Comparison of ENCODE assay signal across 27 cellular contexts in genomic region chr12:116595186-116595585, GRCh38. TPM values are rescaled to one million over a fixed set of nuclear protein-coding genes. Genes with fewer than 3 reads are reported as not detected.
DNase-seq lines count a peak whose midpoint lies in the region; ATAC-seq and TF ChIP-seq lines count a peak whose summit lies in the region.
"Had no signal": no experiment of that assay in that cellular context is flagged by ENCODE, and none has a peak within 500 bp of the region (broad histone marks: within the 10 kb centered on the region; RNA-seq: fewer than 3 reads in every experiment).

No MANE protein-coding gene starts in this region.

- CTCF ChIA-PET in CD4-positive, alpha-beta memory T cell (lab: Charles Lee; ENCODE audit: partially characterized antibody): no interaction called here

- no peak for DNase-seq in activated naive CD8-positive, alpha-beta T cell treated with anti-CD3 and anti-CD28 coated beads, Interleukin-2, amount 10 ng/mL, durations not matched to agents 7 days and 5 days
- DNase-seq in activated naive CD8-positive, alpha-beta T cell treated with anti-CD3 and anti-CD28 coated beads, Interleukin-2, amount 50 U/mL, for 24 hours: no peak
- no peak for DNase-seq in T-helper 17 cell
- DNase-seq in medulla oblongata (ENCODE audit: extremely low spot score): peak; percentile 43
- no peak for DNase-seq in stomach
- DNase-seq in CD4-positive, alpha-beta memory T cell: no peak
- DNase-seq in RKO (ENCODE audit: low spot score): no peak
- DNase-seq: activated B cell treated with CpG ODN at 0.5 μM for 24 hours; activated T-cell treated with anti-CD3 and anti-CD28 coated beads, Interleukin-2, amount 50 U/mL, for 4 hours; brain microvascular endothelial cell; CD8-positive, alpha-beta memory T cell; dermis blood vessel endothelial cell; KG1; left cardiac atrium; NCI-H1092; NCI-H2081; pancreas; Peyer's patch; SK-N-SH; stimulated activated CD4-positive, alpha-beta T cell treated with anti-CD3 and anti-CD28 coated beads, Interleukin-2, amount 100 ng/mL, for 24 hours; stimulated activated naive CD8-positive, alpha-beta T cell treated with anti-CD3 and anti-CD28 coated beads, Interleukin-15, amount 100 ng/mL, for 72 hours; T-helper 9 cell had no signal

- H3K4me1 Mint-ChIP-seq in activated naive CD8-positive, alpha-beta T cell treated with anti-CD3 and anti-CD28 coated beads, Interleukin-2, amount 10 ng/mL, durations not matched to agents 7 days and 5 days: peaks cover 41% of the 10 kb centered on the region
- H3K4me1 Mint-ChIP-seq in activated naive CD8-positive, alpha-beta T cell treated with anti-CD3 and anti-CD28 coated beads, Interleukin-2, amount 50 U/mL, for 24 hours: peaks cover 28% of the 10 kb centered on the region
- peaks cover 39% of the 10 kb centered on the region for H3K4me1 Mint-ChIP-seq in T-helper 17 cell
- H3K4me1 Mint-ChIP-seq in CD4-positive, alpha-beta memory T cell: peaks cover 25 to 45% (median 36%) of the 10 kb centered on the region in 4 donors

- peak overlapping the region in 3 of 5 donors; percentile 14 to 43 (median 20) for H3K27ac ChIP-seq in stomach
- H3K27ac ChIP-seq in CD4-positive, alpha-beta memory T cell (ENCODE audit: low read depth, low read length): no peak overlapping the region
- H3K27ac ChIP-seq: 22Rv1, brain microvascular endothelial cell, epithelial cell of prostate, pancreas had no signal

- POLR2A ChIA-PET in activated naive CD8-positive, alpha-beta T cell treated with anti-CD3 and anti-CD28 coated beads, Interleukin-2, amount 10 ng/mL, durations not matched to agents 7 days and 5 days (lab: Charles Lee): interaction anchor here (2.7 kb wide), 1 partner anchor 36 kb away, joined by 13 read pairs; the partner anchor contains the start of gene MAP1LC3B2
- POLR2A ChIA-PET in CD4-positive, alpha-beta memory T cell (lab: Charles Lee; ENCODE audit: partially characterized antibody): interaction anchor here (3.2 kb wide), 1 partner anchor 36 kb away, joined by 24 read pairs; the partner anchor contains the start of gene MAP1LC3B2

- intact Hi-C loops in stomach (cut with DNase I; ENCODE audit: low total_unique reads): loop anchor here (10.0 kb wide), 1 partner anchor 600 kb away; no protein-coding TSS in a partner anchor
- intact Hi-C loops in CD4-positive, alpha-beta memory T cell (cut with micrococcal nuclease): loop anchor here (2.0 to 10.0 kb wide), 3 partner anchors 36 to 318 kb away; partner anchors contain the start of genes MAP1LC3B2 and MED13L

- no peaks in the 10 kb centered on the region for H3K27me3 ChIP-seq in stomach
- H3K27me3 ChIP-seq in CD4-positive, alpha-beta memory T cell (ENCODE audit: insufficient read depth, low read length): no peaks in the 10 kb centered on the region
- H3K27me3 ChIP-seq: brain microvascular endothelial cell, pancreas, Peyer's patch had no signal

- no peaks in the 10 kb centered on the region for H3K9me3 ChIP-seq in T-helper 17 cell (ENCODE audit: control insufficient read depth, low read length, poor library complexity, severe bottlenecking)
- no peaks in the 10 kb centered on the region for H3K9me3 ChIP-seq in stomach
- no peaks in the 10 kb centered on the region for H3K9me3 ChIP-seq in CD4-positive, alpha-beta memory T cell (ENCODE audit: control insufficient read depth in 1 of 2, low read length in 2 of 2)
- H3K9me3 ChIP-seq: pancreas, Peyer's patch, SK-N-SH had no signal

- TF ChIP-seq POLR2A in stomach (IDR thresholded peaks at IDR 0.05): no peak

- no peaks in the 10 kb centered on the region for H3K27me3 Mint-ChIP-seq in activated naive CD8-positive, alpha-beta T cell treated with anti-CD3 and anti-CD28 coated beads, Interleukin-2, amount 10 ng/mL, durations not matched to agents 7 days and 5 days
- H3K27me3 Mint-ChIP-seq in activated naive CD8-positive, alpha-beta T cell treated with anti-CD3 and anti-CD28 coated beads, Interleukin-2, amount 50 U/mL, for 24 hours: no peaks in the 10 kb centered on the region
- H3K27me3 Mint-ChIP-seq in T-helper 17 cell: no peaks in the 10 kb centered on the region
- no peaks in the 10 kb centered on the region for H3K27me3 Mint-ChIP-seq in CD4-positive, alpha-beta memory T cell
- H3K27me3 Mint-ChIP-seq: activated B cell treated with CpG ODN at 0.5 μM for 24 hours; activated naive CD4-positive, alpha-beta T cell treated with anti-CD3 and anti-CD28 coated beads, Interleukin-2, amount 50 U/mL, for 24 hours; CD8-positive, alpha-beta memory T cell; stimulated activated naive CD8-positive, alpha-beta T cell treated with anti-CD3 and anti-CD28 coated beads, Interleukin-15, amount 100 ng/mL, for 72 hours had no signal

- H3K36me3 ChIP-seq in stomach: no peaks in the 10 kb centered on the region
- H3K36me3 ChIP-seq in CD4-positive, alpha-beta memory T cell (ENCODE audit: insufficient read depth, low read length): no peaks in the 10 kb centered on the region
- H3K36me3 ChIP-seq: brain microvascular endothelial cell, pancreas, Peyer's patch had no signal

- no peak for TF ChIP-seq EP300 in stomach (IDR thresholded peaks at IDR 0.05)

- no peak overlapping the region for H3K4me3 Mint-ChIP-seq in activated naive CD8-positive, alpha-beta T cell treated with anti-CD3 and anti-CD28 coated beads, Interleukin-2, amount 10 ng/mL, durations not matched to agents 7 days and 5 days
- H3K4me3 Mint-ChIP-seq in activated naive CD8-positive, alpha-beta T cell treated with anti-CD3 and anti-CD28 coated beads, Interleukin-2, amount 50 U/mL, for 24 hours: no peak overlapping the region
- H3K4me3 Mint-ChIP-seq in T-helper 17 cell: no peak overlapping the region
- peak overlapping the region in 1 of 8 donors; percentile 44 for H3K4me3 Mint-ChIP-seq in CD4-positive, alpha-beta memory T cell
- H3K4me3 Mint-ChIP-seq: activated T-cell treated with anti-CD3 and anti-CD28 coated beads, Interleukin-2, amount 50 U/mL, for 4 hours had no signal

- WGBS in stomach, 5 donors: 0 to 41% (median 4%) methylated on average over 1 of the region's 1 CpG

- TF ChIP-seq CTCF in stomach (IDR thresholded peaks at IDR 0.05): no peak

- ATAC-seq in activated naive CD8-positive, alpha-beta T cell treated with anti-CD3 and anti-CD28 coated beads, Interleukin-2, amount 10 ng/mL, durations not matched to agents 7 days and 5 days (ENCODE audit: low read depth): no peak
- no peak for ATAC-seq in activated naive CD8-positive, alpha-beta T cell treated with anti-CD3 and anti-CD28 coated beads, Interleukin-2, amount 50 U/mL, for 24 hours
- ATAC-seq in T-helper 17 cell (no peak), HG02642 (IDR thresholded peaks at IDR 0.05; ENCODE audit: poor library complexity, unreplicated experiment) (no peak)
- ATAC-seq: pancreas had no signal

- H3K4me3 ChIP-seq in stomach: no peak overlapping the region
- no peak overlapping the region for H3K4me3 ChIP-seq in CD4-positive, alpha-beta memory T cell (ENCODE audit: low read length in 2 of 2)
- H3K4me3 ChIP-seq: pancreas, Peyer's patch had no signal

- H3K9me3 Mint-ChIP-seq in activated naive CD8-positive, alpha-beta T cell treated with anti-CD3 and anti-CD28 coated beads, Interleukin-2, amount 10 ng/mL, durations not matched to agents 7 days and 5 days: peaks cover 5% of the 10 kb centered on the region
- no peaks in the 10 kb centered on the region for H3K9me3 Mint-ChIP-seq in activated naive CD8-positive, alpha-beta T cell treated with anti-CD3 and anti-CD28 coated beads, Interleukin-2, amount 50 U/mL, for 24 hours
- H3K9me3 Mint-ChIP-seq in CD4-positive, alpha-beta memory T cell: no peaks in the 10 kb centered on the region
- H3K9me3 Mint-ChIP-seq: activated B cell treated with CpG ODN at 0.5 μM for 24 hours; activated naive CD4-positive, alpha-beta T cell treated with anti-CD3 and anti-CD28 coated beads, Interleukin-2, amount 50 U/mL, for 24 hours; activated T-cell treated with anti-CD3 and anti-CD28 coated beads, Interleukin-2, amount 50 U/mL, for 4 hours; CD8-positive, alpha-beta memory T cell; stimulated activated naive CD8-positive, alpha-beta T cell treated with anti-CD3 and anti-CD28 coated beads, Interleukin-15, amount 100 ng/mL, for 72 hours had no signal

- peaks cover 24 to 64% (median 53%) of the 10 kb centered on the region in 4 donors for H3K4me1 ChIP-seq in stomach
- H3K4me1 ChIP-seq in CD4-positive, alpha-beta memory T cell (ENCODE audit: insufficient read depth, low read length): peaks cover 39% of the 10 kb centered on the region

- peak overlapping the region; percentile 3 for H3K27ac Mint-ChIP-seq in activated naive CD8-positive, alpha-beta T cell treated with anti-CD3 and anti-CD28 coated beads, Interleukin-2, amount 10 ng/mL, durations not matched to agents 7 days and 5 days
- no peak overlapping the region for H3K27ac Mint-ChIP-seq in activated naive CD8-positive, alpha-beta T cell treated with anti-CD3 and anti-CD28 coated beads, Interleukin-2, amount 50 U/mL, for 24 hours
- H3K27ac Mint-ChIP-seq in T-helper 17 cell: peak overlapping the region; percentile 91
- H3K27ac Mint-ChIP-seq in CD4-positive, alpha-beta memory T cell: no peak overlapping the region

- H3K36me3 Mint-ChIP-seq in activated naive CD8-positive, alpha-beta T cell treated with anti-CD3 and anti-CD28 coated beads, Interleukin-2, amount 10 ng/mL, durations not matched to agents 7 days and 5 days: peaks cover 7% of the 10 kb centered on the region
- H3K36me3 Mint-ChIP-seq in activated naive CD8-positive, alpha-beta T cell treated with anti-CD3 and anti-CD28 coated beads, Interleukin-2, amount 50 U/mL, for 24 hours (ENCODE audit: low read depth): no peaks in the 10 kb centered on the region
- no peaks in the 10 kb centered on the region for H3K36me3 Mint-ChIP-seq in T-helper 17 cell (ENCODE audit: low read depth)
- no peaks in the 10 kb centered on the region for H3K36me3 Mint-ChIP-seq in CD4-positive, alpha-beta memory T cell
- H3K36me3 Mint-ChIP-seq: activated naive CD4-positive, alpha-beta T cell treated with anti-CD3 and anti-CD28 coated beads, Interleukin-2, amount 50 U/mL, for 24 hours; CD8-positive, alpha-beta memory T cell had no signal

RNA-seq across cellular contexts. Expression of gene MAP1LC3B2, which starts 36.0 kb away (rescaled TPM):
- under 1 TPM; 0.85 to 0.89 TPM for total RNA-seq in activated naive CD8-positive, alpha-beta T cell treated with anti-CD3 and anti-CD28 coated beads, Interleukin-2, amount 10 ng/mL, durations not matched to agents 7 days and 5 days
- total RNA-seq in T-helper 17 cell: 1 to 10 TPM in 1 of 2 donors, under 1 TPM in 1; 0.89 to 2.7 TPM
- 10 to 100 TPM in 1 of 5 donors, 1 to 10 TPM in 3, not detected in 1; 1.3 to 16.9 (median 3.4) TPM for total RNA-seq in stomach
- 1 to 10 TPM in 2 of 3 donors, not detected in 1; 1.9 to 2.4 TPM for polyA plus RNA-seq in stomach
- 1 to 10 TPM; 1.7 to 2.9 TPM for total RNA-seq in CD4-positive, alpha-beta memory T cell
- polyA plus RNA-seq in CD4-positive, alpha-beta memory T cell: 1 to 10 TPM; 4.4 to 6.8 TPM
- total RNA-seq: dermis blood vessel endothelial cell, ureter had no signal

Comparison
In these comparisons a context has a peak if more than half of its experiments do, and no peak if none do; other contexts are left out.
1. H3K27ac Mint-ChIP-seq: peak in activated naive CD8-positive, alpha-beta T cell treated with anti-CD3 and anti-CD28 coated beads, Interleukin-2, amount 10 ng/mL, durations not matched to agents 7 days and 5 days (single experiment) and T-helper 17 cell (single experiment); none in activated naive CD8-positive, alpha-beta T cell treated with anti-CD3 and anti-CD28 coated beads, Interleukin-2, amount 50 U/mL, for 24 hours (single experiment) and CD4-positive, alpha-beta memory T cell (0 of 7).